16 cellular contexts compared by ENCODE assay signal in the genomic region with DNA sequence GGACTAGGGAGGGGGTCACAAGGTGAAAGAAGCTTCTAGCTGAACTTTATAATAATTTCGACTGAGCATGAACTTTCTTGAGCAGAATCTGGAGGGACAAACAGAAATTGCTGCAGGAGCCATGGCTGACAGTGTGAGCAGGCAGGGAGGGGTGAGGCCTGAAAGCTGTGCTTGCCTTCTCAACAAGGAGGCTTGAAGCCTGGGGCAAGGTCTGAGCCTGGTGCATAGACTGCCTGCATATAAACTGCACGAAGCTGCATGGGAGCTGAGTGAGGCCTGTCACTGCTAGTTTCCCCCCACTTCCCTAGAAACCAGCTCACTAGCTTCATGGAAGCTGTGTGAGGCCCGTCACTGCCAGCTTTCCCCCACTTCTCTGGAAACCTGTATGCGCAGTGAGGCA.
DNase-seq lines count a peak whose midpoint lies in the region; ATAC-seq and TF ChIP-seq lines count a peak whose summit lies in the region.
"Had no signal": no experiment of that assay in that cellular context is flagged by ENCODE, and none has a peak within 500 bp of the region (broad histone marks: within the 10 kb centered on the region; RNA-seq: fewer than 3 reads in every experiment).

No MANE protein-coding gene starts in this region.

- H3K27ac ChIP-seq in DND-41 (ENCODE audit: low read length) (no peak overlapping the region), HUES6 (ENCODE audit: low read depth, low read length) (no peak overlapping the region; the same call in 1 of the 2 replicates), trophoblast cell (ENCODE audit: low read depth, low read length) (peak overlapping the region; percentile 12)
- H3K27ac ChIP-seq: BLaER1, GM23248 had no signal

- H3K14ac ChIP-seq in trophoblast cell (ENCODE audit: low read length): no peak overlapping the region

- H3K79me2 ChIP-seq in DND-41 (ENCODE audit: insufficient read depth, low read length) (no peaks in the 10 kb centered on the region), trophoblast cell (ENCODE audit: control insufficient read depth, insufficient read depth, low read length, poor library complexity) (no peaks in the 10 kb centered on the region)

- H2BK5ac ChIP-seq in trophoblast cell (ENCODE audit: low read depth, low read length, poor library complexity): no peak overlapping the region

- H4K20me1 ChIP-seq in DND-41 (ENCODE audit: insufficient read depth, low read length): no peaks in the 10 kb centered on the region
- H4K20me1 ChIP-seq: BLaER1 had no signal

- no peaks in the 10 kb centered on the region for H3K79me1 ChIP-seq in trophoblast cell (ENCODE audit: low read length)

- H2AFZ ChIP-seq in DND-41 (ENCODE audit: low read depth, low read length) (0 out of 2 replicates have a peak overlapping the region, but pooled peaks have one; percentile 2), trophoblast cell (ENCODE audit: insufficient read depth, low read length, poor library complexity) (no peak overlapping the region)
- H2AFZ ChIP-seq: GM23248 had no signal

- DNase-seq in DND-41: no peak
- peak; percentile 55 for DNase-seq in islet precursor cell
- DNase-seq in trophoblast cell: no peak
- DNase-seq in inferior parietal cortex (ENCODE audit: extremely low spot score): no peak
- no peak for DNase-seq in SIG-M5 (lab: John Stamatoyannopoulos, UW)
- DNase-seq in mucosa of gallbladder (ENCODE audit: low spot score): no peak
- DNase-seq: 8988T; AML-193; Caco-2; CD8-positive, alpha-beta memory T cell; DMS53; GM23248 had no signal

- TF ChIP-seq CTCF in DND-41 (IDR thresholded peaks at IDR 0.05; ENCODE audit: borderline replicate concordance, extremely low read depth, low read length, poor library complexity, severe bottlenecking): no peak

- peaks cover 24% of the 10 kb centered on the region for H3K4me1 ChIP-seq in DND-41 (ENCODE audit: insufficient read depth, low read length)
- H3K4me1 ChIP-seq in HUES6 (ENCODE audit: control insufficient read depth, insufficient read depth, low read length): peaks cover 21% of the 10 kb centered on the region; the same call in 1 of the 2 replicates
- peaks cover 3 to 9% of the 10 kb centered on the region in 2 experiments for H3K4me1 ChIP-seq in trophoblast cell (ENCODE audit: control insufficient read depth in 1 of 2, insufficient read depth in 2 of 2, low read length in 2 of 2)
- H3K4me1 ChIP-seq: BLaER1, Caco-2 had no signal

- H3K4me3 ChIP-seq in DND-41 (ENCODE audit: low read depth in 1 of 2, low read length in 2 of 2) (no peak overlapping the region), HUES6 (ENCODE audit: low read depth, low read length) (no peak overlapping the region), trophoblast cell (ENCODE audit: low read depth, low read length) (no peak overlapping the region)
- H3K4me3 ChIP-seq: BLaER1, GM12878, GM23248, HAP-1 had no signal

- H4K12ac ChIP-seq in trophoblast cell (ENCODE audit: low read depth, low read length): no peak overlapping the region

- no peak overlapping the region for H3K4me2 ChIP-seq in DND-41 (ENCODE audit: insufficient read depth, low read length)
- no peak overlapping the region for H3K4me2 ChIP-seq in trophoblast cell (ENCODE audit: low read length)
- H3K4me2 ChIP-seq: BLaER1 had no signal

- H3K27me3 ChIP-seq in DND-41 (ENCODE audit: insufficient read depth, low read length, poor library complexity) (no peaks in the 10 kb centered on the region), HUES6 (ENCODE audit: control insufficient read depth, insufficient read depth, low read length) (no peaks in the 10 kb centered on the region), trophoblast cell (ENCODE audit: insufficient read depth, low read length) (no peaks in the 10 kb centered on the region)
- H3K27me3 ChIP-seq: BLaER1 had no signal

- no peak overlapping the region for H3K23ac ChIP-seq in trophoblast cell (ENCODE audit: low read length)

- H3K36me3 ChIP-seq in DND-41 (ENCODE audit: insufficient read depth, low read length) (no peaks in the 10 kb centered on the region), HUES6 (ENCODE audit: control insufficient read depth, insufficient read depth, low read length) (no peaks in the 10 kb centered on the region), trophoblast cell (ENCODE audit: control insufficient read depth in 1 of 2, insufficient read depth in 2 of 2, low read length in 2 of 2) (no peaks in the 10 kb centered on the region)
- H3K36me3 ChIP-seq: BLaER1, HAP-1 had no signal

- ATAC-seq in DND-41 (ENCODE audit: insufficient read depth, low read depth): no peak
- ATAC-seq: GM12878 had no signal

- no peak overlapping the region for H3K18ac ChIP-seq in trophoblast cell (ENCODE audit: low read length)

- no peak overlapping the region for H4K8ac ChIP-seq in trophoblast cell (ENCODE audit: low read depth, low read length)

- H2BK120ac ChIP-seq in trophoblast cell (ENCODE audit: insufficient read depth, low read length, poor library complexity): no peak overlapping the region

- no peak overlapping the region for H4K91ac ChIP-seq in trophoblast cell (ENCODE audit: low read depth, low read length)

- no peak overlapping the region for H2AK5ac ChIP-seq in trophoblast cell (ENCODE audit: low read length)

- H3K9me3 ChIP-seq in DND-41 (ENCODE audit: insufficient read depth, low read length, severe bottlenecking): peaks cover 3% of the 10 kb centered on the region
- H3K9me3 ChIP-seq in HUES6 (ENCODE audit: control insufficient read depth, insufficient read depth, low read depth, low read length): peaks cover 4% of the 10 kb centered on the region; the same call in 1 of the 2 replicates
- H3K9me3 ChIP-seq in trophoblast cell (ENCODE audit: insufficient read depth, low read depth, low read length): no peaks in the 10 kb centered on the region
- H3K9me3 ChIP-seq: Caco-2, HAP-1 had no signal

- H2BK12ac ChIP-seq in trophoblast cell (ENCODE audit: low read length): no peak overlapping the region

- H3K4ac ChIP-seq in trophoblast cell (ENCODE audit: low read depth, low read length): no peak overlapping the region

- H3K9ac ChIP-seq in DND-41 (ENCODE audit: low read depth, low read length): no peak overlapping the region
- H3K9ac ChIP-seq in HUES6 (ENCODE audit: low read length): peak overlapping the region; percentile 28
- H3K9ac ChIP-seq in trophoblast cell (ENCODE audit: low read length): no peak overlapping the region
- H3K9ac ChIP-seq: BLaER1, GM23248 had no signal

- no CpG with 5 or more reads among the region's 4 CpGs for WGBS in trophoblast cell (ENCODE audit: extremely low coverage, insufficient coverage, insufficient read length)
